ENCODE assay signal across 1 cellular context in genomic region chr17:56350592-56350991, GRCh38.
TF ChIP-seq lines count a peak whose summit lies in the region.

No MANE protein-coding gene starts in this region.

TF ChIP-seq in K562, 482 proteins besides CTCF, POLR2A, EP300 and RAD21 (continued from another document):
- TF ChIP-seq, protein P1, sequence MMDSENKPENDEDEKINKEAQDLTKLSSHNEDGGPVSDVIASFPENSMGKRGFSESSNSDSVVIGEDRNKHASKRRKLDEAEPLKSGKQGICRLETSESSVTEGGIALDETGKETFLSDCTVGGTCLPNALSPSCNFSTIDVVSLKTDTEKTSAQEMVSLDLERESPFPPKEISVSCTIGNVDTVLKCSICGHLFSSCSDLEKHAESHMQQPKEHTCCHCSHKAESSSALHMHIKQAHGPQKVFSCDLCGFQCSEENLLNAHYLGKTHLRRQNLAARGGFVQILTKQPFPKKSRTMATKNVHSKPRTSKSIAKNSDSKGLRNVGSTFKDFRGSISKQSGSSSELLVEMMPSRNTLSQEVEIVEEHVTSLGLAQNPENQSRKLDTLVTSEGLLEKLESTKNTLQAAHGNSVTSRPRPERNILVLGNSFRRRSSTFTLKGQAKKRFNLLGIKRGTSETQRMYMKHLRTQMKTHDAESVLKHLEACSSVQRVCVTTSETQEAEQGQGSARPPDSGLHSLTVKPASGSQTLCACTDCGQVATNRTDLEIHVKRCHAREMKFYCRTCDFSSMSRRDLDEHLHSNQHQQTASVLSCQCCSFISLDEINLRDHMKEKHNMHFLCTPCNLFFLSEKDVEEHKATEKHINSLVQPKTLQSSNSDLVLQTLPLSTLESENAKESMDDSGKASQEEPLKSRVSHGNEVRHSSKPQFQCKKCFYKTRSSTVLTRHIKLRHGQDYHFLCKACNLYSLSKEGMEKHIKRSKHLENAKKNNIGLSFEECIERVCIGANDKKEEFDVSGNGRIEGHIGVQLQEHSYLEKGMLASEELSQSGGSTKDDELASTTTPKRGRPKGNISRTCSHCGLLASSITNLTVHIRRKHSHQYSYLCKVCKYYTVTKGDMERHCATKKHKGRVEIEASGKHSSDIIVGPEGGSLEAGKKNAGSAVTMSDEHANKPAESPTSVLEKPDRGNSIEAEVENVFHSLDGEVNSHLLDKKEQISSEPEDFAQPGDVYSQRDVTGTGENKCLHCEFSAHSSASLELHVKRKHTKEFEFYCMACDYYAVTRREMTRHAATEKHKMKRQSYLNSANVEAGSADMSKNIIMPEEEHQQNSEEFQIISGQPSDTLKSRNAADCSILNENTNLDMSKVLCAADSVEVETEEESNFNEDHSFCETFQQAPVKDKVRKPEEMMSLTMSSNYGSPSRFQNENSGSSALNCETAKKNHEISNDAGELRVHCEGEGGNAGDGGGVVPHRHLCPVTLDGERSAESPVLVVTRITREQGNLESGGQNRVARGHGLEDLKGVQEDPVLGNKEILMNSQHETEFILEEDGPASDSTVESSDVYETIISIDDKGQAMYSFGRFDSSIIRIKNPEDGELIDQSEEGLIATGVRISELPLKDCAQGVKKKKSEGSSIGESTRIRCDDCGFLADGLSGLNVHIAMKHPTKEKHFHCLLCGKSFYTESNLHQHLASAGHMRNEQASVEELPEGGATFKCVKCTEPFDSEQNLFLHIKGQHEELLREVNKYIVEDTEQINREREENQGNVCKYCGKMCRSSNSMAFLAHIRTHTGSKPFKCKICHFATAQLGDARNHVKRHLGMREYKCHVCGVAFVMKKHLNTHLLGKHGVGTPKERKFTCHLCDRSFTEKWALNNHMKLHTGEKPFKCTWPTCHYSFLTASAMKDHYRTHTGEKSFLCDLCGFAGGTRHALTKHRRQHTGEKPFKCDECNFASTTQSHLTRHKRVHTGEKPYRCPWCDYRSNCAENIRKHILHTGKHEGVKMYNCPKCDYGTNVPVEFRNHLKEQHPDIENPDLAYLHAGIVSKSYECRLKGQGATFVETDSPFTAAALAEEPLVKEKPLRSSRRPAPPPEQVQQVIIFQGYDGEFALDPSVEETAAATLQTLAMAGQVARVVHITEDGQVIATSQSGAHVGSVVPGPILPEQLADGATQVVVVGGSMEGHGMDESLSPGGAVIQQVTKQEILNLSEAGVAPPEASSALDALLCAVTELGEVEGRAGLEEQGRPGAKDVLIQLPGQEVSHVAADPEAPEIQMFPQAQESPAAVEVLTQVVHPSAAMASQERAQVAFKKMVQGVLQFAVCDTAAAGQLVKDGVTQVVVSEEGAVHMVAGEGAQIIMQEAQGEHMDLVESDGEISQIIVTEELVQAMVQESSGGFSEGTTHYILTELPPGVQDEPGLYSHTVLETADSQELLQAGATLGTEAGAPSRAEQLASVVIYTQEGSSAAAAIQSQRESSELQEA (IDR thresholded peaks at IDR 0.05; ENCODE audit: low read depth) = no peak
- TF ChIP-seq SREBF2 (CRISPR knock-in tag; IDR thresholded peaks at IDR 0.05) = no peak
- peak; percentile 78 for TF ChIP-seq PKNOX1 (IDR thresholded peaks at IDR 0.05)
- TF ChIP-seq ATF3 (IDR thresholded peaks at IDR 0.05) = peak; percentile 57; the same call in 1 of the 2 replicates
- TF ChIP-seq ATF3 (CRISPR knock-in tag; conservative IDR thresholded peaks at IDR 0.05) = no peak
- TF ChIP-seq, protein P2, sequence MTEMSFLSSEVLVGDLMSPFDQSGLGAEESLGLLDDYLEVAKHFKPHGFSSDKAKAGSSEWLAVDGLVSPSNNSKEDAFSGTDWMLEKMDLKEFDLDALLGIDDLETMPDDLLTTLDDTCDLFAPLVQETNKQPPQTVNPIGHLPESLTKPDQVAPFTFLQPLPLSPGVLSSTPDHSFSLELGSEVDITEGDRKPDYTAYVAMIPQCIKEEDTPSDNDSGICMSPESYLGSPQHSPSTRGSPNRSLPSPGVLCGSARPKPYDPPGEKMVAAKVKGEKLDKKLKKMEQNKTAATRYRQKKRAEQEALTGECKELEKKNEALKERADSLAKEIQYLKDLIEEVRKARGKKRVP (CRISPR knock-in tag; IDR thresholded peaks at IDR 0.05) = peak; percentile 60; the same call in 1 of the 2 replicates
- TF ChIP-seq SRF (CRISPR knock-in tag; IDR thresholded peaks at IDR 0.05) = no peak
- TF ChIP-seq ILK (tag; IDR thresholded peaks at IDR 0.05; ENCODE audit: borderline replicate concordance, low read depth) = no peak
- TF ChIP-seq MEIS2 (IDR thresholded peaks at IDR 0.05; ENCODE audit: partially characterized antibody) = peak; percentile 5
- no peak for TF ChIP-seq RBM34 (IDR thresholded peaks at IDR 0.05; ENCODE audit: borderline replicate concordance, insufficient read depth, low read length)
- TF ChIP-seq, protein P3, sequence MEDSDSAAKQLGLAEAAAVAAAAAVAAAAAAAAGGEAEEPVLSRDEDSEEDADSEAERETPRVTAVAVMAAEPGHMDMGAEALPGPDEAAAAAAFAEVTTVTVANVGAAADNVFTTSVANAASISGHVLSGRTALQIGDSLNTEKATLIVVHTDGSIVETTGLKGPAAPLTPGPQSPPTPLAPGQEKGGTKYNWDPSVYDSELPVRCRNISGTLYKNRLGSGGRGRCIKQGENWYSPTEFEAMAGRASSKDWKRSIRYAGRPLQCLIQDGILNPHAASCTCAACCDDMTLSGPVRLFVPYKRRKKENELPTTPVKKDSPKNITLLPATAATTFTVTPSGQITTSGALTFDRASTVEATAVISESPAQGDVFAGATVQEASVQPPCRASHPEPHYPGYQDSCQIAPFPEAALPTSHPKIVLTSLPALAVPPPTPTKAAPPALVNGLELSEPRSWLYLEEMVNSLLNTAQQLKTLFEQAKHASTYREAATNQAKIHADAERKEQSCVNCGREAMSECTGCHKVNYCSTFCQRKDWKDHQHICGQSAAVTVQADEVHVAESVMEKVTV (CRISPR knock-in tag; IDR thresholded peaks at IDR 0.05) = no peak
- TF ChIP-seq TEAD4 (IDR thresholded peaks at IDR 0.05; ENCODE audit: low read length) = no peak
- TF ChIP-seq TEAD4 (CRISPR knock-in tag; IDR thresholded peaks at IDR 0.05; ENCODE audit: borderline replicate concordance) = no peak
- TF ChIP-seq ZNF143 (CRISPR knock-in tag; IDR thresholded peaks at IDR 0.05) = no peak
- TF ChIP-seq LARP7 (IDR thresholded peaks at IDR 0.05) = no peak
